Comparison of ENCODE assay signal across 8 cellular contexts in genomic region chr2:28751956-28752607, GRCh38. TPM values are rescaled to one million over a fixed set of nuclear protein-coding genes. Genes with fewer than 3 reads are reported as not detected.
DNase-seq lines count a peak whose midpoint lies in the region; TF ChIP-seq lines count a peak whose summit lies in the region.

No MANE protein-coding gene starts in this region.

- WGBS in H9 (ENCODE audit: extremely low coverage, insufficient read length, low lambda C conversion rate), result no CpG with 5 or more reads among the region's 75 CpGs

- peak overlapping the region; percentile 71 for H2BK120ac ChIP-seq in H9 (ENCODE audit: low read depth, low read length, poor library complexity, severe bottlenecking)

- H4K5ac ChIP-seq in H9 (ENCODE audit: insufficient read length, low read depth, low read length), result peak overlapping the region; percentile 90

- no peak overlapping the region for H3K27ac ChIP-seq in H9 (ENCODE audit: insufficient read length, low read depth, low read length)

- intact Hi-C loops in activated T-helper 2 cell treated with anti-CD3 and anti-CD28 coated beads, Interferon-gamma antibody, Interleukin-2, Interleukin-4, amounts not matched to agents 10 μg/mL and 5 μg/mL and 100 μg/mL, durations not matched to agents 14 hours and 24 hours and 36 hours (cut with micrococcal nuclease), result loop anchor here (1.0 to 2.0 kb wide), 4 partner anchors 71 to 137 kb away; partner anchors contain the start of gene TRMT61B

- no peaks in the 10 kb centered on the region for H3K9me3 ChIP-seq in H9 (ENCODE audit: control insufficient read depth, low read depth, low read length)

- H2BK20ac ChIP-seq in H9 (ENCODE audit: low read depth, low read length, poor library complexity, severe bottlenecking), result no peak overlapping the region

- no peak overlapping the region for H3K56ac ChIP-seq in H9 (ENCODE audit: insufficient read length, low read depth, low read length)

- H2BK12ac ChIP-seq in H9 (ENCODE audit: insufficient read length, low read depth, low read length), result peak overlapping the region; percentile 79

- no peaks in the 10 kb centered on the region; the same call in 1 of the 2 replicates for H3K27me3 Mint-ChIP-seq in H9 (ENCODE audit: low read depth)
- H3K27me3 Mint-ChIP-seq in activated T-helper 2 cell treated with anti-CD3 and anti-CD28 coated beads, Interferon-gamma antibody, Interleukin-2, Interleukin-4, amounts not matched to agents 10 μg/mL and 5 μg/mL and 100 μg/mL, durations not matched to agents 14 hours and 24 hours and 36 hours (ENCODE audit: low read depth), result no peaks in the 10 kb centered on the region
- peaks cover 7% of the 10 kb centered on the region for H3K27me3 Mint-ChIP-seq in glutamatergic neuron (ENCODE audit: unreplicated experiment)
- H3K27me3 Mint-ChIP-seq in osteocyte (ENCODE audit: unreplicated experiment), result no peaks in the 10 kb centered on the region

- peaks cover 35% of the 10 kb centered on the region; the same call in 1 of the 2 replicates for H3K79me2 ChIP-seq in H9 (ENCODE audit: insufficient read depth, low read length)

- H3K27ac Mint-ChIP-seq in H9 (peak overlapping the region; percentile 95 to 98 (median 96)), glutamatergic neuron (ENCODE audit: unreplicated experiment) (peak overlapping the region; percentile 97), osteocyte (ENCODE audit: unreplicated experiment) (peak overlapping the region; percentile 98)
- H3K27ac Mint-ChIP-seq in activated T-helper 2 cell treated with anti-CD3 and anti-CD28 coated beads, Interferon-gamma antibody, Interleukin-2, Interleukin-4, amounts not matched to agents 10 μg/mL and 5 μg/mL and 100 μg/mL, durations not matched to agents 14 hours and 24 hours and 36 hours, result peak overlapping the region; percentile 96

- H3K9me3 Mint-ChIP-seq in H9, result peaks cover 0 to 3% of the 10 kb centered on the region in 2 experiments; a peak in 1 of 5 replicates
- H3K9me3 Mint-ChIP-seq in activated T-helper 2 cell treated with anti-CD3 and anti-CD28 coated beads, Interferon-gamma antibody, Interleukin-2, Interleukin-4, amounts not matched to agents 10 μg/mL and 5 μg/mL and 100 μg/mL, durations not matched to agents 14 hours and 24 hours and 36 hours, result no peaks in the 10 kb centered on the region
- H3K9me3 Mint-ChIP-seq in glutamatergic neuron (ENCODE audit: unreplicated experiment), result peaks cover 8% of the 10 kb centered on the region
- H3K9me3 Mint-ChIP-seq in osteocyte (ENCODE audit: unreplicated experiment), result no peaks in the 10 kb centered on the region

- peak; percentile 21 to 62 (median 54) for DNase-seq in activated CD4-positive, CD25-positive, alpha-beta regulatory T cell (lab: John Stamatoyannopoulos, UW)
- DNase-seq in activated CD4-positive, CD25-positive, alpha-beta regulatory T cell treated with anti-CD3 and anti-CD28 coated beads, Interleukin-2, amount 50 U/mL, for 72 hours, result no peak
- no peak for DNase-seq in H9
- DNase-seq in NB4 (ENCODE audit: low read depth), result peak; percentile 44
- DNase-seq in activated T-helper 2 cell treated with anti-CD3 and anti-CD28 coated beads, Interferon-gamma antibody, Interleukin-2, Interleukin-4, amounts not matched to agents 10 μg/mL and 5 μg/mL and 100 μg/mL, durations not matched to agents 14 hours and 24 hours and 36 hours (ENCODE audit: low spot score), result peak; percentile 36
- DNase-seq in glutamatergic neuron, result no peak
- no peak for DNase-seq in osteocyte (ENCODE audit: extremely low spot score, unreplicated experiment)
- DNase-seq in NCI-H187 treated with DMSO at 0.1 percent for 48 hours (lab: John Stamatoyannopoulos, UW), result no peak

- no peaks in the 10 kb centered on the region for H4K20me1 ChIP-seq in H9 (ENCODE audit: control insufficient read depth, insufficient read depth, insufficient read length)

- H4K8ac ChIP-seq in H9 (replicated peaks; ENCODE audit: insufficient read length, low read depth, low read length), result peak overlapping the region; percentile 39

- H2AFZ ChIP-seq in H9 (ENCODE audit: low read length), result no peak overlapping the region

- H3K14ac ChIP-seq in H9 (ENCODE audit: insufficient read depth, low read length), result peak overlapping the region; percentile 98

- H3K36me3 Mint-ChIP-seq in H9 (ENCODE audit: insufficient read depth in 1 of 3, low read depth in 3 of 3), result peaks cover 2 to 5% (median 3%) of the 10 kb centered on the region in 3 experiments; a peak in 3 of 7 replicates
- peaks cover 46% of the 10 kb centered on the region for H3K36me3 Mint-ChIP-seq in activated T-helper 2 cell treated with anti-CD3 and anti-CD28 coated beads, Interferon-gamma antibody, Interleukin-2, Interleukin-4, amounts not matched to agents 10 μg/mL and 5 μg/mL and 100 μg/mL, durations not matched to agents 14 hours and 24 hours and 36 hours (ENCODE audit: low read depth)
- H3K36me3 Mint-ChIP-seq in glutamatergic neuron (ENCODE audit: unreplicated experiment), result peaks cover 4% of the 10 kb centered on the region
- H3K36me3 Mint-ChIP-seq in osteocyte (ENCODE audit: unreplicated experiment), result no peaks in the 10 kb centered on the region

- TF ChIP-seq CTCF in H9 (conservative IDR thresholded peaks at IDR 0.05), result no peak
- no peak for TF ChIP-seq CTCF in NB4 (IDR thresholded peaks at IDR 0.05; ENCODE audit: low read depth, low read length)
- TF ChIP-seq CTCF in glutamatergic neuron (IDR thresholded peaks at IDR 0.05; ENCODE audit: partially characterized antibody, unreplicated experiment), result no peak
- no peak for TF ChIP-seq CTCF in osteocyte (IDR thresholded peaks at IDR 0.05)

- TF ChIP-seq POLR2A in NB4 (IDR thresholded peaks at IDR 0.05; ENCODE audit: extremely low read depth, insufficient read length), result no peak

- no peak overlapping the region for H3T11ph ChIP-seq in H9 (ENCODE audit: low read length)

- H4K91ac ChIP-seq in H9 (ENCODE audit: insufficient read length, low read depth, low read length), result peak overlapping the region; percentile 91

- peaks cover 6% of the 10 kb centered on the region for H3K23me2 ChIP-seq in H9 (ENCODE audit: insufficient read length, low read depth, low read length, poor library complexity, severe bottlenecking)

- H3K4me1 ChIP-seq in H9 (ENCODE audit: insufficient read depth, low read length), result no peaks in the 10 kb centered on the region; the same call in 1 of the 2 replicates

- no peak overlapping the region for H3K23ac ChIP-seq in H9 (ENCODE audit: insufficient read length, low read depth, low read length)

- H3K4me2 ChIP-seq in H9 (ENCODE audit: insufficient read depth, insufficient read length, low read length), result peak overlapping the region; percentile 85

- peak overlapping the region; percentile 80 for H2BK5ac ChIP-seq in H9 (ENCODE audit: insufficient read length, low read length)

- H3K9ac ChIP-seq in H9 (ENCODE audit: extremely low read depth, insufficient read length, low read length), result peak overlapping the region; percentile 94

- H3K79me1 ChIP-seq in H9 (ENCODE audit: insufficient read depth, low read depth, low read length, poor library complexity, severe bottlenecking), result peaks cover 4% of the 10 kb centered on the region

- H3K4ac ChIP-seq in H9 (ENCODE audit: low read depth, low read length), result peak overlapping the region; percentile 98

- no peak overlapping the region for H2AK5ac ChIP-seq in H9 (ENCODE audit: insufficient read length, low read length)

- peak overlapping the region; percentile 87 to 97 for H3K4me3 Mint-ChIP-seq in H9
- H3K4me3 Mint-ChIP-seq in activated T-helper 2 cell treated with anti-CD3 and anti-CD28 coated beads, Interferon-gamma antibody, Interleukin-2, Interleukin-4, amounts not matched to agents 10 μg/mL and 5 μg/mL and 100 μg/mL, durations not matched to agents 14 hours and 24 hours and 36 hours (ENCODE audit: low read depth), result peak overlapping the region; percentile 90
- peak overlapping the region; percentile 97 for H3K4me3 Mint-ChIP-seq in glutamatergic neuron (ENCODE audit: unreplicated experiment)
- H3K4me3 Mint-ChIP-seq in osteocyte (ENCODE audit: unreplicated experiment), result peak overlapping the region; percentile 88

- H3K4me3 ChIP-seq in NB4 (ENCODE audit: low read depth, low read length), result peak overlapping the region; percentile 98

- H3K4me1 Mint-ChIP-seq in H9, result peaks cover 33 to 34% of the 10 kb centered on the region in 2 experiments
- peaks cover 50% of the 10 kb centered on the region for H3K4me1 Mint-ChIP-seq in activated T-helper 2 cell treated with anti-CD3 and anti-CD28 coated beads, Interferon-gamma antibody, Interleukin-2, Interleukin-4, amounts not matched to agents 10 μg/mL and 5 μg/mL and 100 μg/mL, durations not matched to agents 14 hours and 24 hours and 36 hours (ENCODE audit: low read depth)
- peaks cover 15% of the 10 kb centered on the region for H3K4me1 Mint-ChIP-seq in glutamatergic neuron (ENCODE audit: low read depth, unreplicated experiment)
- peaks cover 45% of the 10 kb centered on the region for H3K4me1 Mint-ChIP-seq in osteocyte (ENCODE audit: unreplicated experiment)

- no peaks in the 10 kb centered on the region for H3K27me3 ChIP-seq in H9 (ENCODE audit: insufficient read depth, low read length)

- H3K18ac ChIP-seq in H9 (ENCODE audit: insufficient read length, low read depth, low read length), result peak overlapping the region; percentile 100

- H2BK15ac ChIP-seq in H9 (ENCODE audit: low read depth, low read length), result no peak overlapping the region

RNA-seq across cellular contexts. Expression of gene PPP1CB, which starts 0.5 kb away (rescaled TPM):
- total RNA-seq in H9 (2021) (183 and 184 TPM in 2 replicates), glutamatergic neuron (ENCODE audit: unreplicated experiment) (144 TPM), osteocyte (198 and 200 TPM in 2 replicates)
- total RNA-seq in activated T-helper 2 cell treated with anti-CD3 and anti-CD28 coated beads, Interferon-gamma antibody, Interleukin-2, Interleukin-4, amounts not matched to agents 10 μg/mL and 5 μg/mL and 100 μg/mL, durations not matched to agents 14 hours and 24 hours and 36 hours, result 253 and 272 TPM in 2 replicates

RNA-seq across cellular contexts. Expression of gene SPDYA, which starts 58.6 kb away (rescaled TPM):
- 0.52 and 1.1 TPM in 2 replicates for total RNA-seq in H9 (2021)
- total RNA-seq in activated T-helper 2 cell treated with anti-CD3 and anti-CD28 coated beads, Interferon-gamma antibody, Interleukin-2, Interleukin-4, amounts not matched to agents 10 μg/mL and 5 μg/mL and 100 μg/mL, durations not matched to agents 14 hours and 24 hours and 36 hours, result 1.5 and 1.8 TPM in 2 replicates
- 0.81 TPM for total RNA-seq in glutamatergic neuron (ENCODE audit: unreplicated experiment)
- 0.62 and 1.2 TPM in 2 replicates for total RNA-seq in osteocyte

Comparison
In these comparisons a context has a peak if more than half of its experiments do, and no peak if none do; other contexts are left out.
1. DNase-seq: peak in activated CD4-positive, CD25-positive, alpha-beta regulatory T cell (4 of 4), NB4 (single experiment) and activated T-helper 2 cell treated with anti-CD3 and anti-CD28 coated beads, Interferon-gamma antibody, Interleukin-2, Interleukin-4, amounts not matched to agents 10 μg/mL and 5 μg/mL and 100 μg/mL, durations not matched to agents 14 hours and 24 hours and 36 hours (single experiment); none in activated CD4-positive, CD25-positive, alpha-beta regulatory T cell treated with anti-CD3 and anti-CD28 coated beads, Interleukin-2, amount 50 U/mL, for 72 hours (single experiment), H9 (single experiment), glutamatergic neuron (single experiment), osteocyte (single experiment) and NCI-H187 treated with DMSO at 0.1 percent for 48 hours (single experiment).
2. Peak in every context shown above with its lines, with median percentiles within 50 percentile points of each other: H3K27ac Mint-ChIP-seq and H3K4me3 Mint-ChIP-seq.